In the genomic region with DNA sequence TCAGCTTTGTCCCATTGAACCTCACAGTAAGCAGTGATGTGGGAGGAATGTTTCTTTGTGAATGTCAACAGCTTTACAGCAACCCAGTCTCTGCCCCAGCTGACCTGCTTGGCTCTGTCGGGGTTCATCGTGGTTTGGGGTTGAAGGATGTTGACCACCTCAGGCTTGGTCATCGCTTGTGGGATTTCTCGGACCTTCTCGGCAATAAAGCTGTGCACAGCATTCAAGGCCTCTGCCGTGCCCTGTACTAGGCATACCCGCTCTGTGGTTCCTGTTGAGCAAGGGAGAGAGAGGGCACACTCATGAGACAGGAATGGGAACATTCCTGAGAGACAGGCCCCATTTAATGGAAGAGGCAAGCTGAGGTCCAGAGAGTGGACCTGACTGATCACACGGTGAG, we compare ENCODE assay signal across 17 cellular contexts. TPM values are rescaled to one million over a fixed set of nuclear protein-coding genes. Genes with fewer than 3 reads are reported as not detected.
A peak's percentile ranks its signal among the peaks of the same experiment; 100 is the strongest.
DNase-seq lines count a peak whose midpoint lies in the region; TF ChIP-seq lines count a peak whose summit lies in the region.
"Had no signal": no experiment of that assay in that cellular context is flagged by ENCODE, and none has a peak within 500 bp of the region (broad histone marks: within the 10 kb centered on the region; RNA-seq: fewer than 3 reads in every experiment).

No MANE protein-coding gene starts in this region.

- POLR2A ChIA-PET in A673 (lab: Charles Lee; ENCODE audit: low non-redundant PET) = no interaction called here

- no peak overlapping the region for H4K8ac ChIP-seq in H9 (replicated peaks; ENCODE audit: insufficient read length, low read depth, low read length)

- CTCF ChIA-PET in A673 (lab: Charles Lee) = no interaction called here

- H3K23me2 ChIP-seq in H9 (ENCODE audit: insufficient read length, low read depth, low read length, poor library complexity, severe bottlenecking) = peaks cover 7% of the 10 kb centered on the region

- no peaks in the 10 kb centered on the region for H3K79me1 ChIP-seq in H9 (ENCODE audit: insufficient read depth, low read depth, low read length, poor library complexity, severe bottlenecking)

- no peak for DNase-seq in GM12864 (ENCODE audit: low read depth)
- no peak for DNase-seq in dorsolateral prefrontal cortex
- no peak for DNase-seq in neural progenitor cell (ENCODE audit: low spot score)
- no peak for DNase-seq in nephron progenitor cell
- no peak for DNase-seq in stimulated activated CD4-positive, alpha-beta T cell treated with anti-CD3 and anti-CD28 coated beads, Interleukin-2, amount 100 ng/mL, for 48 hours
- no peak for DNase-seq in H9
- no peak for DNase-seq in A673 (ENCODE audit: low spot score)
- DNase-seq: hippocampal formation, NCI-H2081 treated with DMSO at 0.1 percent for 48 hours, PC-9 had no signal

- H3K4me3 Mint-ChIP-seq in neural progenitor cell (peak overlapping the region; percentile 61), nephron progenitor cell (no peak overlapping the region), H9 (peak overlapping the region in 1 of 2 experiments; percentile 50; a peak in 2 of 5 replicates)

- H3K18ac ChIP-seq in H9 (ENCODE audit: insufficient read length, low read depth, low read length) = no peak overlapping the region

- WGBS in H9 (ENCODE audit: extremely low coverage, insufficient read length, low lambda C conversion rate) = no CpG with 5 or more reads among the region's 8 CpGs

- no peak overlapping the region for H3K23ac ChIP-seq in H9 (ENCODE audit: insufficient read length, low read depth, low read length)

- H3K79me2 ChIP-seq in OCI-LY3 (ENCODE audit: low read length) (no peaks in the 10 kb centered on the region), neural progenitor cell (ENCODE audit: low read depth) (no peaks in the 10 kb centered on the region), H9 (ENCODE audit: insufficient read depth, low read length) (no peaks in the 10 kb centered on the region)

- H3F3A ChIP-seq in neural progenitor cell (ENCODE audit: low read depth) = peaks cover 23% of the 10 kb centered on the region

- H3K27ac ChIP-seq in OCI-LY3 (ENCODE audit: low read length) (no peak overlapping the region), dorsolateral prefrontal cortex (peak overlapping the region in 54 of 59 donors; percentile 0 to 87 (median 64)), neural progenitor cell (no peak overlapping the region), H9 (ENCODE audit: insufficient read length, low read depth, low read length) (no peak overlapping the region), A673 (ENCODE audit: low read depth, low read length, poor library complexity, severe bottlenecking) (no peak overlapping the region)
- H3K27ac ChIP-seq: C4-2B, PC-9 had no signal

- peaks cover 5% of the 10 kb centered on the region for H3K27me3 Mint-ChIP-seq in neural progenitor cell (ENCODE audit: insufficient read depth, low read depth)
- peaks cover 57% of the 10 kb centered on the region for H3K27me3 Mint-ChIP-seq in nephron progenitor cell (ENCODE audit: low read depth, poor library complexity)
- H3K27me3 Mint-ChIP-seq in H9 (ENCODE audit: low read depth) = peaks cover 49% of the 10 kb centered on the region

- no peak overlapping the region for H4K5ac ChIP-seq in H9 (ENCODE audit: insufficient read length, low read depth, low read length)

- TF ChIP-seq CTCF in GM12864 (IDR thresholded peaks at IDR 0.05; ENCODE audit: low read depth, low read length, missing control alignments) (no peak), OCI-LY3 (IDR thresholded peaks at IDR 0.05; ENCODE audit: low read depth, low read length) (no peak), dorsolateral prefrontal cortex (IDR thresholded peaks at IDR 0.05 in 54 of 56, conservative IDR thresholded peaks at IDR 0.05 in 2 of 56; ENCODE audit: low read depth in 1 of 56, partially characterized antibody in 56 of 56) (no peak), neural progenitor cell (IDR thresholded peaks at IDR 0.05) (no peak), nephron progenitor cell (IDR thresholded peaks at IDR 0.05) (no peak), H9 (conservative IDR thresholded peaks at IDR 0.05) (no peak), A673 (conservative IDR thresholded peaks at IDR 0.05; ENCODE audit: low read depth, low read length) (no peak)

- H3K4me1 ChIP-seq in OCI-LY3 (ENCODE audit: low read length) (no peaks in the 10 kb centered on the region; the same call in 1 of the 2 replicates), neural progenitor cell (peaks cover 9% of the 10 kb centered on the region), H9 (ENCODE audit: insufficient read depth, low read length) (no peaks in the 10 kb centered on the region), A673 (ENCODE audit: insufficient read depth, low read length, poor library complexity, severe bottlenecking) (peaks cover 6% of the 10 kb centered on the region)

- H3K36me3 Mint-ChIP-seq in neural progenitor cell = peaks cover 26% of the 10 kb centered on the region
- no peaks in the 10 kb centered on the region for H3K36me3 Mint-ChIP-seq in nephron progenitor cell (ENCODE audit: low read depth)
- H3K36me3 Mint-ChIP-seq in H9 (ENCODE audit: insufficient read depth in 1 of 3, low read depth in 3 of 3) = peaks cover 4 to 11% (median 7%) of the 10 kb centered on the region in 3 experiments; a peak in 4 of 7 replicates
- H3K36me3 Mint-ChIP-seq: IgD-negative memory B cell, type B pancreatic cell had no signal

- H3K4ac ChIP-seq in H9 (ENCODE audit: low read depth, low read length) = no peak overlapping the region; the same call in 1 of the 2 replicates

- H3K56ac ChIP-seq in H9 (ENCODE audit: insufficient read length, low read depth, low read length) = no peak overlapping the region

- H3K4me2 ChIP-seq in OCI-LY3 (ENCODE audit: low read length) (0 out of 2 replicates have a peak overlapping the region, but pooled peaks have one; percentile 6), neural progenitor cell (peak overlapping the region; percentile 96), H9 (ENCODE audit: insufficient read depth, insufficient read length, low read length) (no peak overlapping the region)
- H3K4me2 ChIP-seq: PC-9 had no signal

- BruUV-seq in A673 (replicated peaks; lab: Mats Ljungman, UMichigan) = no TSS peak

- no peak overlapping the region for H3K14ac ChIP-seq in H9 (ENCODE audit: insufficient read depth, low read length)

- H2BK20ac ChIP-seq in H9 (ENCODE audit: low read depth, low read length, poor library complexity, severe bottlenecking) = no peak overlapping the region

- H3K4me3 ChIP-seq in GM12864 (ENCODE audit: low read depth, low read length) = peak overlapping the region; percentile 55; the same call in 1 of the 2 replicates
- no peak overlapping the region for H3K4me3 ChIP-seq in OCI-LY3 (ENCODE audit: low read length)
- peak overlapping the region in 5 of 59 donors; percentile 2 to 28 (median 4) for H3K4me3 ChIP-seq in dorsolateral prefrontal cortex
- peak overlapping the region; percentile 61 for H3K4me3 ChIP-seq in neural progenitor cell
- H3K4me3 ChIP-seq in A673 (ENCODE audit: low read depth, low read length, poor library complexity, severe bottlenecking) = no peak overlapping the region
- H3K4me3 ChIP-seq: PC-9 had no signal

- H3K27ac Mint-ChIP-seq in neural progenitor cell = peak overlapping the region; percentile 94
- no peak overlapping the region for H3K27ac Mint-ChIP-seq in nephron progenitor cell
- H3K27ac Mint-ChIP-seq in H9 = peak overlapping the region in 1 of 3 experiments; percentile 96; a peak in 1 of 7 replicates
- H3K27ac Mint-ChIP-seq: dendritic cell treated with granulocyte-macrophage colony-stimulating factor and Interleukin-4, amounts not matched to agents 40 ng/mL and 50 ng/mL, for 4 days had no signal

- H2AK5ac ChIP-seq in H9 (ENCODE audit: insufficient read length, low read length) = no peak overlapping the region

- no peak overlapping the region for H2BK12ac ChIP-seq in H9 (ENCODE audit: insufficient read length, low read depth, low read length)

- H2BK5ac ChIP-seq in H9 (ENCODE audit: insufficient read length, low read length) = no peak overlapping the region

- H3K9ac ChIP-seq in OCI-LY3 (ENCODE audit: low read length) (no peak overlapping the region), neural progenitor cell (no peak overlapping the region), H9 (ENCODE audit: extremely low read depth, insufficient read length, low read length) (no peak overlapping the region)

- H4K91ac ChIP-seq in H9 (ENCODE audit: insufficient read length, low read depth, low read length) = no peak overlapping the region

- H2BK120ac ChIP-seq in H9 (ENCODE audit: low read depth, low read length, poor library complexity, severe bottlenecking) = no peak overlapping the region

- intact Hi-C loops in dorsolateral prefrontal cortex (cut with DNase I) (no loop called here), A673 (cut with micrococcal nuclease; ENCODE audit: unreplicated experiment) (no loop called here)

- H3K9me3 Mint-ChIP-seq in neural progenitor cell (no peaks in the 10 kb centered on the region), nephron progenitor cell (no peaks in the 10 kb centered on the region), H9 (peaks cover 0 to 1% of the 10 kb centered on the region in 2 experiments; a peak in 1 of 5 replicates)

- H3K9me3 ChIP-seq in OCI-LY3 (ENCODE audit: insufficient read depth, low read length) (no peaks in the 10 kb centered on the region), neural progenitor cell (ENCODE audit: low read depth) (no peaks in the 10 kb centered on the region), H9 (ENCODE audit: control insufficient read depth, low read depth, low read length) (no peaks in the 10 kb centered on the region), A673 (ENCODE audit: low read depth, low read length, poor library complexity, severe bottlenecking) (no peaks in the 10 kb centered on the region)

- H3K36me3 ChIP-seq in OCI-LY3 (replicated peaks; ENCODE audit: low read depth, low read length) (no peaks in the 10 kb centered on the region), neural progenitor cell (no peaks in the 10 kb centered on the region), A673 (ENCODE audit: insufficient read depth, low read length, poor library complexity, severe bottlenecking) (no peaks in the 10 kb centered on the region)

- H3K27me3 ChIP-seq in OCI-LY3 (ENCODE audit: low read depth, low read length) = 0 out of 2 replicates have a peak, but pooled peaks cover 1% of the 10 kb centered on the region
- no peaks in the 10 kb centered on the region for H3K27me3 ChIP-seq in dorsolateral prefrontal cortex
- H3K27me3 ChIP-seq in neural progenitor cell = no peaks in the 10 kb centered on the region
- no peaks in the 10 kb centered on the region for H3K27me3 ChIP-seq in H9 (ENCODE audit: insufficient read depth, low read length)
- H3K27me3 ChIP-seq in A673 (replicated peaks; ENCODE audit: insufficient read depth, low read depth, low read length, poor library complexity) = peaks cover 11% of the 10 kb centered on the region

- H2AFZ ChIP-seq in OCI-LY3 (ENCODE audit: low read depth, low read length) = peak overlapping the region; percentile 81
- H2AFZ ChIP-seq in neural progenitor cell (replicated peaks) = peak overlapping the region; percentile 80
- H2AFZ ChIP-seq in H9 (ENCODE audit: low read length) = no peak overlapping the region
- H2AFZ ChIP-seq: PC-9 had no signal

- H4K20me1 ChIP-seq in OCI-LY3 (ENCODE audit: insufficient read depth, low read length) (no peaks in the 10 kb centered on the region), neural progenitor cell (ENCODE audit: low read depth) (peaks cover 20% of the 10 kb centered on the region), H9 (ENCODE audit: control insufficient read depth, insufficient read depth, insufficient read length) (peaks cover 3% of the 10 kb centered on the region)

- H2BK15ac ChIP-seq in H9 (ENCODE audit: low read depth, low read length) = no peak overlapping the region

- no peak overlapping the region for H3T11ph ChIP-seq in H9 (ENCODE audit: low read length)

- H3K4me1 Mint-ChIP-seq in neural progenitor cell = peaks cover 50% of the 10 kb centered on the region
- peaks cover 5% of the 10 kb centered on the region for H3K4me1 Mint-ChIP-seq in nephron progenitor cell
- peaks cover 5 to 17% of the 10 kb centered on the region in 2 experiments for H3K4me1 Mint-ChIP-seq in H9

RNA-seq across cellular contexts. Expression of a gene that starts 20.0 kb away (rescaled TPM):
- 10 to 100 TPM; 41.1 to 95.4 (median 71.8) TPM for total RNA-seq in dorsolateral prefrontal cortex
- 3.9 and 6.7 TPM in 2 replicates for total RNA-seq in neural progenitor cell (ENCODE audit: low replicate concordance)
- 8.8 and 8.9 TPM in 2 replicates for total RNA-seq in H9 (2021)
- total RNA-seq in A673 (2021) = not detected in 2 replicates
- total RNA-seq: PC-9 had no signal

RNA-seq across cellular contexts. Expression of a gene that starts 39.1 kb away (rescaled TPM):
- total RNA-seq in dorsolateral prefrontal cortex = 1 to 10 TPM in 1 of 120 experiments, under 1 TPM in 15, not detected in 104; 0.28 to 1.7 (median 0.49) TPM
- not detected in 2 replicates for total RNA-seq in neural progenitor cell (ENCODE audit: low replicate concordance)
- total RNA-seq in H9 (2021) = not detected in 2 replicates
- not detected in 2 replicates for total RNA-seq in A673 (2021)
- total RNA-seq: left colon, PC-9, smooth muscle cell had no signal

RNA-seq across cellular contexts. Expression of a gene that starts 41.6 kb away (rescaled TPM):
- total RNA-seq in dorsolateral prefrontal cortex (10 to 100 TPM; 19.7 to 65.4 (median 34.3) TPM), neural progenitor cell (ENCODE audit: low replicate concordance) (5.7 and 11.6 TPM in 2 replicates), H9 (2021) (15.9 and 16.9 TPM in 2 replicates), A673 (2021) (15.4 and 16.5 TPM in 2 replicates)

RNA-seq across cellular contexts. Expression of a gene that starts 51.3 kb away (rescaled TPM):
- total RNA-seq in dorsolateral prefrontal cortex (10 to 100 TPM; 17.2 to 46.3 (median 34.0) TPM), neural progenitor cell (ENCODE audit: low replicate concordance) (0.07 and 1.9 TPM in 2 replicates), H9 (2021) (9.0 and 9.5 TPM in 2 replicates), A673 (2021) (11.4 and 13.5 TPM in 2 replicates)

Comparison
In these comparisons a context has a peak if more than half of its experiments do, and no peak if none do; other contexts are left out.
1. H3K4me3 ChIP-seq: peak in GM12864 (single experiment) and neural progenitor cell (single experiment); none in OCI-LY3 (single experiment) and A673 (single experiment).
2. H3K27ac ChIP-seq: peak in dorsolateral prefrontal cortex (54 of 59); none in OCI-LY3 (single experiment), neural progenitor cell (single experiment), H9 (single experiment) and A673 (single experiment).